Comparison of ENCODE assay signal across 18 cellular contexts in genomic region chr12:109627633-109628032, GRCh38.
"Had no signal": no experiment of that assay in that cellular context is flagged by ENCODE, and none has a peak within 500 bp of the region (broad histone marks: within the 10 kb centered on the region; RNA-seq: fewer than 3 reads in every experiment).

No MANE protein-coding gene starts in this region.

- H3K4me3 ChIP-seq: gastroesophageal sphincter, heart right ventricle, lower lobe of right lung, prostate gland, transverse colon had no signal

- H3K9me3 ChIP-seq: gastroesophageal sphincter, heart right ventricle, lower lobe of right lung, prostate gland, transverse colon had no signal

- H3K27ac ChIP-seq: brain microvascular endothelial cell, epithelial cell of prostate, gastroesophageal sphincter, heart right ventricle, lower lobe of right lung, prostate gland, transverse colon had no signal

- H3K4me1 ChIP-seq: gastroesophageal sphincter, heart right ventricle, lower lobe of right lung, prostate gland, transverse colon had no signal

- DNase-seq: activated B cell treated with CpG ODN at 0.5 μM for 24 hours; activated CD4-positive, alpha-beta T cell treated with anti-CD3 and anti-CD28 coated beads for 48 hours; activated CD8-positive, alpha-beta memory T cell treated with anti-CD3 and anti-CD28 coated beads, Interleukin-2, amount 50 U/mL, for 48 hours; activated gamma-delta T cell; activated T-cell treated with anti-CD3 and anti-CD28 coated beads, Interleukin-2, amount 50 U/mL, for 72 hours; brain microvascular endothelial cell; heart right ventricle; left cardiac atrium; lower lobe of right lung; nephron progenitor cell; right cardiac atrium; small intestine; stimulated activated CD4-positive, alpha-beta T cell treated with anti-CD3 and anti-CD28 coated beads, Interleukin-4, amount 100 ng/mL, for 24 hours; stimulated activated naive CD4-positive, alpha-beta T cell; transverse colon had no signal

- H3K36me3 ChIP-seq: brain microvascular endothelial cell, gastroesophageal sphincter, heart right ventricle, lower lobe of right lung, prostate gland, transverse colon had no signal

- ATAC-seq: activated T-cell treated with anti-CD3 and anti-CD28 coated beads, Interleukin-2, amount 50 U/mL, for 72 hours; gastroesophageal sphincter; heart right ventricle; left cardiac atrium; lower lobe of right lung; right cardiac atrium had no signal
